Comparison of ENCODE assay signal across 18 cellular contexts in the genomic region with DNA sequence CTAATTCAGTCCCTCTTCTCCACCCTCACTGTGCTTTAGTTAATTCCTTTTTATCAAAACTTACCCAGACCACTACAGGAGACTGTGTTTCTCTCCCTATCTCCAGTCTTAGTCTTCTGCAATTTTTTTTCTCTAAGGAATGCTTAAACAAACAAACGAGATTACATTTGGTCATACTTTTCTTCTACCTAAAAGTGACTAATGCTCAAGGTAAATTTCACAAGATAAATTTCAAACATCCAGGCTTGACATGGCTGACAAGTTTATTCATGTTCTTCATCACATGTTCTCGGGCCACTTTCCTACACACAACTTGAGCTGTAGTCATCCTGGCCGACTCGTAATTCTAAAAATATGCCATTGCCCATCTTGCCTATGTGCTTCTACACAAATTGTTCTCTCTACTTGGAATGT. TPM values are rescaled to one million over a fixed set of nuclear protein-coding genes. Genes with fewer than 3 reads are reported as not detected.
DNase-seq lines count a peak whose midpoint lies in the region; TF ChIP-seq lines count a peak whose summit lies in the region.
"Had no signal": no experiment of that assay in that cellular context is flagged by ENCODE, and none has a peak within 500 bp of the region (broad histone marks: within the 10 kb centered on the region; RNA-seq: fewer than 3 reads in every experiment).

No MANE protein-coding gene starts in this region.

- H3K4me2 ChIP-seq in parathyroid adenoma (ENCODE audit: low read length), result no peak overlapping the region

- H3K4me1 Mint-ChIP-seq in activated CD4-positive, alpha-beta memory T cell treated with anti-CD3 and anti-CD28 coated beads for 36 hours (ENCODE audit: low read depth), result peaks cover 2% of the 10 kb centered on the region
- H3K4me1 Mint-ChIP-seq: memory B cell had no signal

- no peak overlapping the region for H3K4me3 Mint-ChIP-seq in activated CD4-positive, alpha-beta memory T cell treated with anti-CD3 and anti-CD28 coated beads for 36 hours
- H3K4me3 Mint-ChIP-seq: activated CD4-positive, alpha-beta T cell treated with anti-CD3 and anti-CD28 coated beads for 36 hours; activated T-cell treated with anti-CD3 and anti-CD28 coated beads, Interleukin-2, amount 50 U/mL, for 24 hours; memory B cell had no signal

- H3K9ac ChIP-seq in parathyroid adenoma, result no peak overlapping the region

- no peak overlapping the region for H3K27ac Mint-ChIP-seq in activated CD4-positive, alpha-beta memory T cell treated with anti-CD3 and anti-CD28 coated beads for 36 hours
- H3K27ac Mint-ChIP-seq: activated CD4-positive, alpha-beta T cell treated with anti-CD3 and anti-CD28 coated beads for 36 hours; activated T-cell treated with anti-CD3 and anti-CD28 coated beads, Interleukin-2, amount 50 U/mL, for 24 hours; memory B cell had no signal

- H3K4me1 ChIP-seq in parathyroid adenoma (peaks cover 39% of the 10 kb centered on the region), left ventricle myocardium inferior (peaks cover 3% of the 10 kb centered on the region)

- H3K79me2 ChIP-seq in parathyroid adenoma, result no peaks in the 10 kb centered on the region

- H3K9me3 Mint-ChIP-seq in activated CD4-positive, alpha-beta memory T cell treated with anti-CD3 and anti-CD28 coated beads for 36 hours, result no peaks in the 10 kb centered on the region
- H3K9me3 Mint-ChIP-seq: activated T-cell treated with anti-CD3 and anti-CD28 coated beads, Interleukin-2, amount 50 U/mL, for 24 hours had no signal

- TF ChIP-seq CTCF in RWPE1 (conservative IDR thresholded peaks at IDR 0.05; ENCODE audit: low read depth) (no peak), fibroblast of pulmonary artery (IDR thresholded peaks at IDR 0.05; ENCODE audit: low read length, missing control alignments) (no peak), parathyroid adenoma (IDR thresholded peaks at IDR 0.05) (no peak), left ventricle myocardium inferior (IDR thresholded peaks at IDR 0.05; ENCODE audit: borderline replicate concordance) (no peak)

- no peaks in the 10 kb centered on the region for H3K36me3 Mint-ChIP-seq in activated CD4-positive, alpha-beta memory T cell treated with anti-CD3 and anti-CD28 coated beads for 36 hours
- H3K36me3 Mint-ChIP-seq: memory B cell had no signal

- CTCF ChIA-PET in RWPE1 (lab: Yijun Ruan, JAX), result interaction anchor here (0.7 kb wide), 2 partner anchors 9 to 30 kb away, joined by 3 read pairs; no protein-coding TSS in a partner anchor
- CTCF ChIA-PET in activated CD4-positive, alpha-beta memory T cell treated with anti-CD3 and anti-CD28 coated beads for 36 hours (lab: Charles Lee), result no interaction called here

- H3K27me3 ChIP-seq in parathyroid adenoma (ENCODE audit: control insufficient read depth, insufficient read depth, low read length) (no peaks in the 10 kb centered on the region), left ventricle myocardium inferior (ENCODE audit: low read depth) (no peaks in the 10 kb centered on the region)
- H3K27me3 ChIP-seq: esophagus muscularis mucosa, spleen, stomach had no signal

- H3K36me3 ChIP-seq in parathyroid adenoma (ENCODE audit: control insufficient read depth, insufficient read depth, low read length) (no peaks in the 10 kb centered on the region), left ventricle myocardium inferior (no peaks in the 10 kb centered on the region)
- H3K36me3 ChIP-seq: esophagus muscularis mucosa, spleen, stomach had no signal

- H2AFZ ChIP-seq in parathyroid adenoma, result peak overlapping the region; percentile 2

- H3K4me3 ChIP-seq in fibroblast of pulmonary artery (replicated peaks; ENCODE audit: low read depth, low read length), result no peak overlapping the region
- H3K4me3 ChIP-seq in parathyroid adenoma (ENCODE audit: low read depth, low read length), result no peak overlapping the region
- no peak overlapping the region for H3K4me3 ChIP-seq in left ventricle myocardium inferior
- H3K4me3 ChIP-seq: esophagus muscularis mucosa, spleen, stomach had no signal

- DNase-seq in ELR (ENCODE audit: low read depth) (peak; percentile 34), RWPE1 (ENCODE audit: low spot score) (peak; percentile 96), fibroblast of pulmonary artery (ENCODE audit: low read depth) (peak; percentile 24), left ventricle myocardium inferior (no peak), SK-N-DZ (ENCODE audit: low spot score) (no peak), NCI-H187 treated with DMSO at 0.1 percent for 48 hours (lab: John Stamatoyannopoulos, UW) (no peak)
- DNase-seq in activated CD4-positive, alpha-beta memory T cell treated with anti-CD3 and anti-CD28 coated beads for 36 hours, result no peak
- DNase-seq: activated CD4-positive, alpha-beta T cell treated with anti-CD3 and anti-CD28 coated beads for 36 hours; activated T-cell treated with anti-CD3 and anti-CD28 coated beads, Interleukin-2, amount 50 U/mL, for 24 hours; NCI-H187; NCI-H526; occipital lobe; spleen; stomach; T-helper 2 cell had no signal

- H3K9me3 ChIP-seq in parathyroid adenoma (ENCODE audit: control insufficient read depth, low read length), result no peaks in the 10 kb centered on the region
- H3K9me3 ChIP-seq in left ventricle myocardium inferior (replicated peaks), result no peaks in the 10 kb centered on the region
- H3K9me3 ChIP-seq: esophagus muscularis mucosa, spleen, stomach had no signal

- H3K27ac ChIP-seq in RWPE1 (peak overlapping the region; percentile 94), parathyroid adenoma (no peak overlapping the region), left ventricle myocardium inferior (replicated peaks) (no peak overlapping the region)
- H3K27ac ChIP-seq: esophagus muscularis mucosa, spleen had no signal

- POLR2A ChIA-PET in RWPE1 (lab: Yijun Ruan, JAX; ENCODE audit: low non-redundant PET), result no interaction called here
- POLR2A ChIA-PET in activated CD4-positive, alpha-beta memory T cell treated with anti-CD3 and anti-CD28 coated beads for 36 hours (lab: Charles Lee), result no interaction called here

- peaks cover 21% of the 10 kb centered on the region for H3K27me3 Mint-ChIP-seq in activated CD4-positive, alpha-beta memory T cell treated with anti-CD3 and anti-CD28 coated beads for 36 hours

- intact Hi-C loops in left ventricle myocardium inferior (cut with micrococcal nuclease), result no loop called here
- intact Hi-C loops in activated CD4-positive, alpha-beta memory T cell treated with anti-CD3 and anti-CD28 coated beads for 36 hours (cut with micrococcal nuclease), result no loop called here

RNA-seq across cellular contexts. Expression of a gene that starts 23.2 kb away (rescaled TPM):
- total RNA-seq in left ventricle myocardium inferior, result 50.1 TPM
- 10 to 100 TPM; 48.7 to 57.2 TPM for total RNA-seq in activated CD4-positive, alpha-beta memory T cell treated with anti-CD3 and anti-CD28 coated beads for 36 hours
- 49.5 and 52.5 TPM in 2 replicates for polyA plus RNA-seq in SK-N-DZ (2014; cell fraction: cytosol; rRNA removed)
- polyA plus RNA-seq in SK-N-DZ (2014; cell fraction: nucleus; rRNA removed), result 28.1 and 29.8 TPM in 2 replicates

Comparison
In these comparisons a context has a peak if more than half of its experiments do, and no peak if none do; other contexts are left out.
1. DNase-seq: peak in ELR (single experiment), RWPE1 (single experiment) and fibroblast of pulmonary artery (single experiment); none in left ventricle myocardium inferior (single experiment), activated CD4-positive, alpha-beta memory T cell treated with anti-CD3 and anti-CD28 coated beads for 36 hours (single experiment), SK-N-DZ (single experiment) and NCI-H187 treated with DMSO at 0.1 percent for 48 hours (single experiment).